2 cellular contexts compared by ENCODE assay signal in the genomic region with DNA sequence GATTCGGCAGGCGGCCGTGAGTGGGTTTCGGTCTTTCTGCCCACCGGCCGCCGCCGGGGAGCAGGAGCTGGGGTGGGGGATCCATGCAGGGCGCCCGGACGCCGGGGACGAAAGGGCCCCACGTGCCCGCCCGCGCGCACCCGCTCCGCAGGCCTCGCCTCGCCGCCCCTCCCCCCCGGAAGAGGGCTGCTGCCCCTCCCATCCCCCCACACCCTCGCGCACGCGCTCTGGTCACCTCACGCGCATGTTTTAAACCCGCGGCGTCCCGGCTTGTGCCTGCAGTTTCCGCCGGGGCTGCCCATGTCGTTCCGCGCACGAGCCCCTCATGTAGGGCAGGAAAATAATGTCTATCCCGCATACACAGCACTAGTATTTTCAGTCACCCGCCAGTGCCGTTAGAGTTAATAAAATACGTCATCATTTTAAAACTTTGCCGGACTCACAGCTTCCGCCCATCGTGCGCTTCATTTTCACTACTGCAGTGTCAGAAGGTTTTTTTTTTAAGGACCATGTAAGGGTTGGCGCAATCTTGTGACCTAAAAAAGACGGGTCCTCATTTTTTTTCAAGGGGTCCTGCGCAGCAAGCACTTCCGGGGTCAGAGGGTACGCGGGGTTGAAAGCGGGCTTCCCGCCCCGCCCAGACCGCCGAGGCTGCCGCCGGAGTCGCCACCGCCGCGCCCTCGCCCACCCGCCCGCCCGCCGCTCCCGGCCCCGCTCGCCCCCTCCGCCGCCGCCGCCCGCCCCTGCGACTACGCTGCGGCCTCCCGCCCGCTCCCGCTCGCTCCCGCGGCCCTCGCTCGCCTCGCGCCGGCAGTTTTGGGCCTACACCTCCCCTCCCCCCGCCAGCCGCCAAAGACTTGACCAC.
A peak's percentile ranks its signal among the peaks of the same experiment; 100 is the strongest.
TF ChIP-seq lines count a peak whose summit lies in the region.

PCBP1 (plus strand) TSS at position 640 of the 865 bp plus-strand sequence. CDS start 267 bp downstream, outside the sequence.

TF ChIP-seq in HEK293, 187 proteins besides CTCF, POLR2A, EP300 and RAD21 (continued from another document and continues in another):
- peak; percentile 70; the same call in 1 of the 2 replicates for TF ChIP-seq ZNF580 (tag by site-specific recombination; IDR thresholded peaks at IDR 0.05)
- TF ChIP-seq ZNF266 (tag by site-specific recombination; IDR thresholded peaks at IDR 0.05; ENCODE audit: low read depth) = no peak
- no peak for TF ChIP-seq OSR2 (tag by site-specific recombination; IDR thresholded peaks at IDR 0.05)
- TF ChIP-seq ZNF404 (tag by site-specific recombination; IDR thresholded peaks at IDR 0.05) = no peak
- TF ChIP-seq ZNF623 (tag by site-specific recombination; IDR thresholded peaks at IDR 0.05) = no peak
- TF ChIP-seq ZNF549 (tag by site-specific recombination; IDR thresholded peaks at IDR 0.05) = no peak
- TF ChIP-seq TRIM28 (IDR thresholded peaks at IDR 0.05; ENCODE audit: borderline replicate concordance, low read length) = no peak
- peak; percentile 29; the same call in 1 of the 2 replicates for TF ChIP-seq SP7 (tag by site-specific recombination; IDR thresholded peaks at IDR 0.05)
- TF ChIP-seq ZSCAN30 (tag by site-specific recombination; IDR thresholded peaks at IDR 0.05) = no peak
- peak; percentile 27; the same call in 1 of the 2 replicates for TF ChIP-seq ZNF660 (tag by site-specific recombination; IDR thresholded peaks at IDR 0.05)
- TF ChIP-seq ZNF488 (tag by site-specific recombination; IDR thresholded peaks at IDR 0.05) = no peak
- no peak for TF ChIP-seq REPIN1 (tag by site-specific recombination; IDR thresholded peaks at IDR 0.05; ENCODE audit: low read depth)
- TF ChIP-seq, protein P1, sequence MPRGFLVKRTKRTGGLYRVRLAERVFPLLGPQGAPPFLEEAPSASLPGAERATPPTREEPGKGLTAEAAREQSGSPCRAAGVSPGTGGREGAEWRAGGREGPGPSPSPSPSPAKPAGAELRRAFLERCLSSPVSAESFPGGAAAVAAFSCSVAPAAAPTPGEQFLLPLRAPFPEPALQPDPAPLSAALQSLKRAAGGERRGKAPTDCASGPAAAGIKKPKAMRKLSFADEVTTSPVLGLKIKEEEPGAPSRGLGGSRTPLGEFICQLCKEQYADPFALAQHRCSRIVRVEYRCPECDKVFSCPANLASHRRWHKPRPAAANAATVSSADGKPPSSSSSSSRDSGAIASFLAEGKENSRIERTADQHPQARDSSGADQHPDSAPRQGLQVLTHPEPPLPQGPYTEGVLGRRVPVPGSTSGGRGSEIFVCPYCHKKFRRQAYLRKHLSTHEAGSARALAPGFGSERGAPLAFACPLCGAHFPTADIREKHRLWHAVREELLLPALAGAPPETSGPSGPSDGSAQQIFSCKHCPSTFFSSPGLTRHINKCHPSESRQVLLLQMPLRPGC (tag by site-specific recombination; IDR thresholded peaks at IDR 0.05) = no peak
- TF ChIP-seq ZNF629 (tag by site-specific recombination; IDR thresholded peaks at IDR 0.05) = peak; percentile 90
- no peak for TF ChIP-seq BCL6B (tag by site-specific recombination; IDR thresholded peaks at IDR 0.05)
- TF ChIP-seq, protein P2, sequence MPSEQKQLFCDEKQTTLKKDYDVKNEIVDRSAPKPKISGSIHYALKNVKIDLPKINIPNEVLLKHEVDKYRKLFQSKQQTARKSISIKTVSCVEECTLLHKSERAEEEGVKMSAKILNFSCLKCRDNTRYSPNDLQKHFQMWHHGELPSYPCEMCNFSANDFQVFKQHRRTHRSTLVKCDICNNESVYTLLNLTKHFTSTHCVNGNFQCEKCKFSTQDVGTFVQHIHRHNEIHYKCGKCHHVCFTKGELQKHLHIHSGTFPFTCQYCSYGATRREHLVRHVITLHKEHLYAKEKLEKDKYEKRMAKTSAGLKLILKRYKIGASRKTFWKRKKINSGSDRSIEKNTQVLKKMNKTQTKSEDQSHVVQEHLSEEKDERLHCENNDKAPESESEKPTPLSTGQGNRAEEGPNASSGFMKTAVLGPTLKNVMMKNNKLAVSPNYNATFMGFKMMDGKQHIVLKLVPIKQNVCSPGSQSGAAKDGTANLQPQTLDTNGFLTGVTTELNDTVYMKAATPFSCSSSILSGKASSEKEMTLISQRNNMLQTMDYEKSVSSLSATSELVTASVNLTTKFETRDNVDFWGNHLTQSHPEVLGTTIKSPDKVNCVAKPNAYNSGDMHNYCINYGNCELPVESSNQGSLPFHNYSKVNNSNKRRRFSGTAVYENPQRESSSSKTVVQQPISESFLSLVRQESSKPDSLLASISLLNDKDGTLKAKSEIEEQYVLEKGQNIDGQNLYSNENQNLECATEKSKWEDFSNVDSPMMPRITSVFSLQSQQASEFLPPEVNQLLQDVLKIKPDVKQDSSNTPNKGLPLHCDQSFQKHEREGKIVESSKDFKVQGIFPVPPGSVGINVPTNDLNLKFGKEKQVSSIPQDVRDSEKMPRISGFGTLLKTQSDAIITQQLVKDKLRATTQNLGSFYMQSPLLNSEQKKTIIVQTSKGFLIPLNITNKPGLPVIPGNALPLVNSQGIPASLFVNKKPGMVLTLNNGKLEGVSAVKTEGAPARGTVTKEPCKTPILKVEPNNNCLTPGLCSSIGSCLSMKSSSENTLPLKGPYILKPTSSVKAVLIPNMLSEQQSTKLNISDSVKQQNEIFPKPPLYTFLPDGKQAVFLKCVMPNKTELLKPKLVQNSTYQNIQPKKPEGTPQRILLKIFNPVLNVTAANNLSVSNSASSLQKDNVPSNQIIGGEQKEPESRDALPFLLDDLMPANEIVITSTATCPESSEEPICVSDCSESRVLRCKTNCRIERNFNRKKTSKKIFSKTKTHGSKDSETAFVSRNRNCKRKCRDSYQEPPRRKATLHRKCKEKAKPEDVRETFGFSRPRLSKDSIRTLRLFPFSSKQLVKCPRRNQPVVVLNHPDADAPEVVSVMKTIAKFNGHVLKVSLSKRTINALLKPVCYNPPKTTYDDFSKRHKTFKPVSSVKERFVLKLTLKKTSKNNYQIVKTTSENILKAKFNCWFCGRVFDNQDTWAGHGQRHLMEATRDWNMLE (tag by site-specific recombination; conservative IDR thresholded peaks at IDR 0.05; ENCODE audit: low read depth) = peak; percentile 83

TF ChIP-seq in neural cell, 6 proteins besides CTCF, POLR2A, EP300 and RAD21 (continued from another document):
- no peak for TF ChIP-seq REST (IDR thresholded peaks at IDR 0.05; ENCODE audit: borderline replicate concordance)
